ENCODE assay signal across 8 cellular contexts in genomic region chr19:4066176-4066606, GRCh38. TPM values are rescaled to one million over a fixed set of nuclear protein-coding genes. Genes with fewer than 3 reads are reported as not detected.
DNase-seq lines count a peak whose midpoint lies in the region; ATAC-seq and TF ChIP-seq lines count a peak whose summit lies in the region.

No MANE protein-coding gene starts in this region.

- CTCF ChIA-PET in activated CD4-positive, alpha-beta memory T cell treated with anti-CD3 and anti-CD28 coated beads, Interleukin-2, amount 10 ng/mL, durations not matched to agents 7 days and 5 days (lab: Charles Lee) = no interaction called here

- H3K4me1 ChIP-seq in GM23338 (ENCODE audit: insufficient read depth) = peaks cover 16% of the 10 kb centered on the region

- H3K4me3 Mint-ChIP-seq in GM23338 = peak overlapping the region; percentile 59; the same call in 2 of the 3 replicates
- H3K4me3 Mint-ChIP-seq in activated CD4-positive, alpha-beta memory T cell treated with anti-CD3 and anti-CD28 coated beads, Interleukin-2, amount 10 ng/mL, durations not matched to agents 7 days and 5 days = peak overlapping the region; percentile 65

- H3K27me3 Mint-ChIP-seq in GM23338 (ENCODE audit: insufficient read depth, low read depth, poor library complexity) = peaks cover 28% of the 10 kb centered on the region
- no peaks in the 10 kb centered on the region for H3K27me3 Mint-ChIP-seq in activated CD4-positive, alpha-beta memory T cell treated with anti-CD3 and anti-CD28 coated beads, Interleukin-2, amount 10 ng/mL, durations not matched to agents 7 days and 5 days

- no peak for DNase-seq in GM23338 (ENCODE audit: low spot score)
- no peak for DNase-seq in activated CD4-positive, alpha-beta memory T cell treated with anti-CD3 and anti-CD28 coated beads, Interleukin-2, amount 10 ng/mL, durations not matched to agents 7 days and 5 days
- DNase-seq in fibroblast of mammary gland (ENCODE audit: low read depth) = no peak
- peak in 7 of 10 donors; percentile 49 to 94 (median 69) for DNase-seq in posterior cingulate gyrus
- DNase-seq in GM03348 (ENCODE audit: low spot score) = no peak
- DNase-seq in NCI-H1694 treated with DMSO at 0.1 percent for 48 hours (lab: John Stamatoyannopoulos, UW) = no peak

- no peak overlapping the region for H3K27ac ChIP-seq in GM23338 (ENCODE audit: low read depth)

- no peaks in the 10 kb centered on the region; the same call in 2 of the 3 replicates for H3K9me3 Mint-ChIP-seq in GM23338
- no peaks in the 10 kb centered on the region for H3K9me3 Mint-ChIP-seq in activated CD4-positive, alpha-beta memory T cell treated with anti-CD3 and anti-CD28 coated beads, Interleukin-2, amount 10 ng/mL, durations not matched to agents 7 days and 5 days

- H3K4me2 ChIP-seq in GM23338 = peak overlapping the region; percentile 88

- H2AFZ ChIP-seq in GM23338 = no peak overlapping the region

- H3K79me2 ChIP-seq in GM23338 (replicated peaks; ENCODE audit: insufficient read depth) = peaks cover 39% of the 10 kb centered on the region

- POLR2A ChIA-PET in activated CD4-positive, alpha-beta memory T cell treated with anti-CD3 and anti-CD28 coated beads, Interleukin-2, amount 10 ng/mL, durations not matched to agents 7 days and 5 days (lab: Charles Lee) = interaction anchor here (0.7 to 2.8 kb wide), 14 partner anchors 11 to 405 kb away, joined by 3 to 23 read pairs (median 4); partner anchors contain the start of genes EEF2 and YJU2

- no peak for ATAC-seq in GM23338
- ATAC-seq in HG03442 (IDR thresholded peaks at IDR 0.05; ENCODE audit: unreplicated experiment) = no peak
- no peak for ATAC-seq in GM21619 (IDR thresholded peaks at IDR 0.05; ENCODE audit: unreplicated experiment)

- peaks cover 25% of the 10 kb centered on the region for H4K20me1 ChIP-seq in GM23338 (replicated peaks; ENCODE audit: insufficient read depth)

- peaks cover 16% of the 10 kb centered on the region for H3F3A ChIP-seq in GM23338 (replicated peaks; ENCODE audit: low read depth)

- peak overlapping the region; percentile 75 for H3K4me3 ChIP-seq in GM23338
- peak overlapping the region; percentile 68 for H3K4me3 ChIP-seq in fibroblast of mammary gland (ENCODE audit: control insufficient read depth, low read depth, low read length)

- H3K27ac Mint-ChIP-seq in GM23338 = no peak overlapping the region
- peak overlapping the region; percentile 63 for H3K27ac Mint-ChIP-seq in activated CD4-positive, alpha-beta memory T cell treated with anti-CD3 and anti-CD28 coated beads, Interleukin-2, amount 10 ng/mL, durations not matched to agents 7 days and 5 days

- intact Hi-C loops in posterior cingulate gyrus (cut with DNase I) = loop anchor here (5.0 kb wide), 2 partner anchors 56 to 74 kb away; partner anchors contain the start of gene MAP2K2

- H3K27me3 ChIP-seq in GM23338 (ENCODE audit: insufficient read depth) = peaks cover 30% of the 10 kb centered on the region

- no peaks in the 10 kb centered on the region for H3K9me2 ChIP-seq in GM23338 (ENCODE audit: insufficient read depth)

- H3K36me3 Mint-ChIP-seq in GM23338 (ENCODE audit: low read depth) = peaks cover 3% of the 10 kb centered on the region; the same call in 1 of the 3 replicates
- peaks cover 14% of the 10 kb centered on the region for H3K36me3 Mint-ChIP-seq in activated CD4-positive, alpha-beta memory T cell treated with anti-CD3 and anti-CD28 coated beads, Interleukin-2, amount 10 ng/mL, durations not matched to agents 7 days and 5 days (ENCODE audit: low read depth)

- TF ChIP-seq CTCF in GM23338 (conservative IDR thresholded peaks at IDR 0.05; ENCODE audit: low read depth in 2 of 2) = no peak
- no peak for TF ChIP-seq CTCF in fibroblast of mammary gland (conservative IDR thresholded peaks at IDR 0.05; ENCODE audit: control insufficient read depth, insufficient read depth, low read depth, low read length)

- peaks cover 10% of the 10 kb centered on the region for H3K4me1 Mint-ChIP-seq in GM23338
- H3K4me1 Mint-ChIP-seq in activated CD4-positive, alpha-beta memory T cell treated with anti-CD3 and anti-CD28 coated beads, Interleukin-2, amount 10 ng/mL, durations not matched to agents 7 days and 5 days = peaks cover 41% of the 10 kb centered on the region

- no peaks in the 10 kb centered on the region for H3K36me3 ChIP-seq in GM23338 (ENCODE audit: insufficient read depth)

TF ChIP-seq in GM23338, 12 proteins besides CTCF, POLR2A, EP300 and RAD21:
- TF ChIP-seq POLR2AphosphoS5 (IDR thresholded peaks at IDR 0.05; ENCODE audit: low read depth) = peak; percentile 40; the same call in 1 of the 2 replicates
- no peak for TF ChIP-seq STAT1 (IDR thresholded peaks at IDR 0.05; ENCODE audit: unreplicated experiment)

RNA-seq across cellular contexts. Expression of gene ZBTB7A, which starts 0.5 kb away (rescaled TPM):
- total RNA-seq in GM23338 (2014; rRNA removed; shearing (Covaris generic)) = 28.5 and 35.0 TPM in 2 replicates
- 9.5 and 11.1 TPM in 2 replicates for polyA plus RNA-seq in GM23338 (2016; fragmentation: Nextera tagmentation; extraction: Ambion mirVana)
- total RNA-seq in activated CD4-positive, alpha-beta memory T cell treated with anti-CD3 and anti-CD28 coated beads, Interleukin-2, amount 10 ng/mL, durations not matched to agents 7 days and 5 days = 10 to 100 TPM; 53.1 to 53.5 TPM

RNA-seq across cellular contexts. Expression of gene MAP2K2, which starts 57.7 kb away (rescaled TPM):
- 140 and 151 TPM in 2 replicates for total RNA-seq in GM23338 (2014; rRNA removed; shearing (Covaris generic))
- 99.7 and 108 TPM in 2 replicates for polyA plus RNA-seq in GM23338 (2016; fragmentation: Nextera tagmentation; extraction: Ambion mirVana)
- 100 to 1,000 TPM; 186 to 202 TPM for total RNA-seq in activated CD4-positive, alpha-beta memory T cell treated with anti-CD3 and anti-CD28 coated beads, Interleukin-2, amount 10 ng/mL, durations not matched to agents 7 days and 5 days

RNA-seq across cellular contexts. Expression of gene PIAS4, which starts 58.7 kb away (rescaled TPM):
- 34.1 and 48.4 TPM in 2 replicates for total RNA-seq in GM23338 (2014; rRNA removed; shearing (Covaris generic))
- polyA plus RNA-seq in GM23338 (2016; fragmentation: Nextera tagmentation; extraction: Ambion mirVana) = 17.0 and 20.0 TPM in 2 replicates
- 10 to 100 TPM; 28.6 to 33.2 TPM for total RNA-seq in activated CD4-positive, alpha-beta memory T cell treated with anti-CD3 and anti-CD28 coated beads, Interleukin-2, amount 10 ng/mL, durations not matched to agents 7 days and 5 days

Comparison
In these comparisons a context has a peak if more than half of its experiments do, and no peak if none do; other contexts are left out.
1. DNase-seq: peak in posterior cingulate gyrus (7 of 10); none in GM23338 (single experiment), activated CD4-positive, alpha-beta memory T cell treated with anti-CD3 and anti-CD28 coated beads, Interleukin-2, amount 10 ng/mL, durations not matched to agents 7 days and 5 days (single experiment), fibroblast of mammary gland (single experiment), GM03348 (single experiment) and NCI-H1694 treated with DMSO at 0.1 percent for 48 hours (single experiment).